Comparison of ENCODE assay signal across 18 cellular contexts in genomic region chr14:79764288-79764687, GRCh38.
"Had no signal": no experiment of that assay in that cellular context is flagged by ENCODE, and none has a peak within 500 bp of the region (broad histone marks: within the 10 kb centered on the region; RNA-seq: fewer than 3 reads in every experiment).

No MANE protein-coding gene starts in this region.

- DNase-seq: activated CD4-positive, alpha-beta memory T cell treated with anti-CD3 and anti-CD28 coated beads for 36 hours; activated CD4-positive, alpha-beta T cell treated with anti-CD3 and anti-CD28 coated beads for 1 hour; activated effector memory CD4-positive, alpha-beta T cell treated with anti-CD3 and anti-CD28 coated beads, Interleukin-2, amount 50 U/mL, for 16 hours; activated naive CD8-positive, alpha-beta T cell treated with anti-CD3 and anti-CD28 coated beads, Interleukin-2, amount 10 ng/mL, durations not matched to agents 7 days and 5 days; activated T-cell treated with anti-CD3 and anti-CD28 coated beads, Interleukin-2, amount 50 U/mL, for 4 hours; anterior cingulate cortex; dorsolateral prefrontal cortex; left colon; mammary epithelial cell; stimulated activated CD4-positive, alpha-beta T cell treated with anti-CD3 and anti-CD28 coated beads, Interleukin-15, amount 100 ng/mL, for 24 hours; stimulated activated CD4-positive, alpha-beta T cell treated with anti-CD3 and anti-CD28 coated beads, Interleukin-4, amount 100 ng/mL, for 4 hours; stomach; T-helper 9 cell had no signal

- H3K27ac ChIP-seq: breast epithelium, esophagus muscularis mucosa, stomach, thoracic aorta had no signal

- H3K4me1 ChIP-seq: breast epithelium, esophagus muscularis mucosa had no signal

- ATAC-seq: activated T-cell treated with anti-CD3 and anti-CD28 coated beads, Interleukin-2, amount 50 U/mL, for 4 hours; left colon; natural killer cell treated with Interleukin-12 subunit alpha and Interleukin-12 subunit beta and Interleukin-15 and Interleukin-18, amount 100 ng/mL, for 72 hours had no signal

- H3K9me3 ChIP-seq: breast epithelium, esophagus muscularis mucosa, stomach, thoracic aorta had no signal

- H3K36me3 ChIP-seq: breast epithelium, stomach, thoracic aorta had no signal

- H3K27me3 ChIP-seq: breast epithelium, dorsolateral prefrontal cortex, esophagus muscularis mucosa, stomach had no signal

- FAIRE-seq: endometrium had no signal

- H3K4me3 ChIP-seq: breast epithelium, dorsolateral prefrontal cortex, esophagus muscularis mucosa, stomach, thoracic aorta had no signal
